In genomic region chr18:5091741-5092140, GRCh38 we compare ENCODE assay signal across 22 cellular contexts.
"Had no signal": no experiment of that assay in that cellular context is flagged by ENCODE, and none has a peak within 500 bp of the region (broad histone marks: within the 10 kb centered on the region; RNA-seq: fewer than 3 reads in every experiment).

No MANE protein-coding gene starts in this region.

- DNase-seq: stimulated activated CD4-positive, alpha-beta T cell treated with anti-CD3 and anti-CD28 coated beads, Interleukin-2, amount 100 ng/mL, for 48 hours; stimulated activated CD4-positive, alpha-beta T cell treated with anti-CD3 and anti-CD28 coated beads, Interleukin-4, amount 100 ng/mL, for 1 hour; stimulated activated CD4-positive, alpha-beta T cell treated with anti-CD3 and anti-CD28 coated beads, Interleukin-4, amount 100 ng/mL, for 24 hours; stimulated activated CD4-positive, alpha-beta T cell treated with anti-CD3 and anti-CD28 coated beads, Interleukin-4, amount 100 ng/mL, for 4 hours; stimulated activated CD8-positive, alpha-beta memory T cell treated with anti-CD3 and anti-CD28 coated beads, Interleukin-4, amount 100 ng/mL, for 48 hours; stimulated activated naive B cell treated with anti-CD40 and anti-IgM and Interleukin-4, amounts not matched to agents 10 μg/mL and 1 μg/mL and 100 μg/mL, for 72 hours; stimulated activated naive CD4-positive, alpha-beta T cell; stimulated activated naive CD4-positive, alpha-beta T cell treated with Interleukin-2 at 50 U/mL for 16 hours; stimulated activated naive CD8-positive, alpha-beta T cell treated with anti-CD3 and anti-CD28 coated beads, Interleukin-15, amount 100 ng/mL, for 72 hours; stimulated activated naive CD8-positive, alpha-beta T cell treated with anti-CD3 and anti-CD28 coated beads, Interleukin-15, Interleukin-2, amounts not matched to agents 100 U/mL and 50 U/mL, for 24 hours; stomach; substantia nigra; testis; thyroid gland; tibial artery; transverse colon; trophoblast cell; upper lobe of left lung; upper lobe of right lung; uterus had no signal

- ATAC-seq: stimulated activated effector memory CD8-positive, alpha-beta T cell treated with anti-CD3 and anti-CD28 coated beads, Interleukin-12 subunit alpha, Interleukin-12 subunit beta, amount 100 ng/mL, for 72 hours; stimulated activated memory B cell treated with anti-CD40 and anti-IgM and Interleukin-4, amounts not matched to agents 10 μg/mL and 1 μg/mL and 100 μg/mL, for 72 hours; stimulated activated naive B cell treated with anti-CD40 and anti-IgM and Interleukin-4, amounts not matched to agents 10 μg/mL and 1 μg/mL and 100 μg/mL, for 72 hours; stimulated activated naive CD8-positive, alpha-beta T cell treated with anti-CD3 and anti-CD28 coated beads, Interleukin-15, amount 100 ng/mL, for 72 hours; stimulated activated naive CD8-positive, alpha-beta T cell treated with anti-CD3 and anti-CD28 coated beads, Interleukin-15, Interleukin-2, amounts not matched to agents 100 U/mL and 50 U/mL, for 24 hours; upper lobe of right lung had no signal
